In the genomic region with DNA sequence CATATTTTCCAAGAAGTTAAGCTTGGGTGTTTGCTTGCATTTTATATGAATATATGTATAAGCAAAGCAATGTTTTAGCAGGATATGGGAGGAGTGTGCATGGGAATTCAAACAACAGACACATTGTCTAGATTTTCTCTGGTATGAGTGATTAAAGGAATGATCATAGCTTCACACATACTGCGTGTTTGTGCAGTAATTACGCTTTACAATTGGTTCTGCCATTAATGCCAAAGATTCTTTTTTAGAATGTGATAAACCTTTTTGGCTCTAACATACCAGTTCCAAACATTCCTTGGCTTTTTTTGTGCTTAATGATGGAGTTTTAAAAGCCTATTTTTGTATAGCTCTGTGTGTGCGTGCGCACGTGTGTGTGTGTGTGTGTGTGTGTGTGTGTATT, we compare ENCODE assay signal across 19 cellular contexts.
"Had no signal": no experiment of that assay in that cellular context is flagged by ENCODE, and none has a peak within 500 bp of the region (broad histone marks: within the 10 kb centered on the region; RNA-seq: fewer than 3 reads in every experiment).

No MANE protein-coding gene starts in this region.

- H3K4me1 ChIP-seq: foreskin keratinocyte, neural progenitor cell, thyroid gland had no signal

- H3K4me3 ChIP-seq: coronary artery, hepatocyte, mucosa of descending colon, neural progenitor cell, ovary, smooth muscle cell, thyroid gland had no signal

- H3K9me3 ChIP-seq: mucosa of descending colon, ovary, thyroid gland had no signal

- H3K79me2 ChIP-seq: hepatocyte had no signal

- H3K4me2 ChIP-seq: hepatocyte, neural progenitor cell, smooth muscle cell had no signal

- ATAC-seq: esophagus mucosa, foreskin keratinocyte, mucosa of descending colon, natural killer cell, right cardiac atrium had no signal

- DNase-seq: effector memory CD4-positive, alpha-beta T cell; foreskin keratinocyte; head of caudate nucleus; kidney glomerular epithelial cell; mucosa of descending colon; natural killer cell; nucleus accumbens; ovary; right cardiac atrium; stimulated activated CD4-positive, alpha-beta T cell treated with anti-CD3 and anti-CD28 coated beads, Interleukin-2, amount 100 ng/mL, for 48 hours; stimulated activated naive CD4-positive, alpha-beta T cell treated with Interleukin-2 at 50 U/mL for 16 hours; thyroid gland had no signal

- H3K27me3 ChIP-seq: foreskin keratinocyte, hepatocyte, neural progenitor cell, ovary, thyroid gland had no signal

- H3K36me3 ChIP-seq: neural progenitor cell, ovary, thyroid gland had no signal

- H3K27ac ChIP-seq: coronary artery, foreskin keratinocyte, hepatocyte, neural progenitor cell, ovary, thyroid gland had no signal

- H3K9ac ChIP-seq: neural progenitor cell had no signal

- FAIRE-seq: endometrium, urothelium cell line had no signal

- H2AFZ ChIP-seq: hepatocyte, neural progenitor cell had no signal
